Comparison of ENCODE assay signal across 8 cellular contexts in genomic region chr17:410674-411401, GRCh38. TPM values are rescaled to one million over a fixed set of nuclear protein-coding genes. Genes with fewer than 3 reads are reported as not detected.
A peak's percentile ranks its signal among the peaks of the same experiment; 100 is the strongest.
DNase-seq lines count a peak whose midpoint lies in the region; ATAC-seq and TF ChIP-seq lines count a peak whose summit lies in the region.

No MANE protein-coding gene starts in this region.

- H3K79me2 ChIP-seq in parathyroid adenoma = no peaks in the 10 kb centered on the region

- peak; percentile 26 for TF ChIP-seq CTCF in foreskin keratinocyte (conservative IDR thresholded peaks at IDR 0.05)
- no peak for TF ChIP-seq CTCF in parathyroid adenoma (IDR thresholded peaks at IDR 0.05)

- H3K9me3 ChIP-seq in parathyroid adenoma (ENCODE audit: control insufficient read depth, low read length) = no peaks in the 10 kb centered on the region

- H3K27me3 ChIP-seq in foreskin keratinocyte = no peaks in the 10 kb centered on the region
- no peaks in the 10 kb centered on the region for H3K27me3 ChIP-seq in parathyroid adenoma (ENCODE audit: control insufficient read depth, insufficient read depth, low read length)

- H2AFZ ChIP-seq in parathyroid adenoma = peak overlapping the region; percentile 99

- H3K4me2 ChIP-seq in parathyroid adenoma (ENCODE audit: low read length) = peak overlapping the region; percentile 87

- H3K36me3 ChIP-seq in parathyroid adenoma (ENCODE audit: control insufficient read depth, insufficient read depth, low read length) = no peaks in the 10 kb centered on the region

- H3K4me3 ChIP-seq in parathyroid adenoma (ENCODE audit: low read depth, low read length) = peak overlapping the region; percentile 83

- peak; percentile 36 for DNase-seq in NCI-H146 (lab: John Stamatoyannopoulos, UW)
- no peak for DNase-seq in NCI-H146 treated with DMSO at 0.1 percent for 48 hours (lab: John Stamatoyannopoulos, UW; ENCODE audit: unreplicated experiment)
- peak; percentile 43 for DNase-seq in NCI-H69 (lab: John Stamatoyannopoulos, UW)
- DNase-seq in activated effector memory CD4-positive, alpha-beta T cell treated with anti-CD3 and anti-CD28 coated beads, Interleukin-2, amount 50 U/mL, for 16 hours = peak; percentile 75
- no peak for DNase-seq in foreskin keratinocyte
- DNase-seq in superior temporal gyrus (ENCODE audit: extremely low spot score) = no peak

- H3K4me1 ChIP-seq in foreskin keratinocyte (no peaks in the 10 kb centered on the region), parathyroid adenoma (peaks cover 3% of the 10 kb centered on the region)

- H3K9ac ChIP-seq in parathyroid adenoma = peak overlapping the region; percentile 80

- no peak for ATAC-seq in foreskin keratinocyte
- no peak for ATAC-seq in GM21367 (IDR thresholded peaks at IDR 0.05; ENCODE audit: unreplicated experiment)

- H3K27ac ChIP-seq in foreskin keratinocyte (no peak overlapping the region), parathyroid adenoma (peak overlapping the region; percentile 75)

RNA-seq across cellular contexts. Expression of gene RFLNB, which starts 34.9 kb away (rescaled TPM):
- total RNA-seq in foreskin keratinocyte = 14.5 and 19.7 TPM in 2 replicates
- 8.7 and 11.3 TPM in 2 replicates for polyA plus RNA-seq in foreskin keratinocyte

RNA-seq across cellular contexts. Expression of gene RPH3AL, which starts 58.2 kb away (rescaled TPM):
- total RNA-seq in foreskin keratinocyte = 0.41 and 0.60 TPM in 2 replicates
- 0.46 and 0.49 TPM in 2 replicates for polyA plus RNA-seq in foreskin keratinocyte

Comparison
In these comparisons a context has a peak if more than half of its experiments do, and no peak if none do; other contexts are left out.
1. DNase-seq: peak in NCI-H146 (single experiment), NCI-H69 (single experiment) and activated effector memory CD4-positive, alpha-beta T cell treated with anti-CD3 and anti-CD28 coated beads, Interleukin-2, amount 50 U/mL, for 16 hours (single experiment); none in NCI-H146 treated with DMSO at 0.1 percent for 48 hours (single experiment), foreskin keratinocyte (0 of 2) and superior temporal gyrus (single experiment).